In the genomic region with DNA sequence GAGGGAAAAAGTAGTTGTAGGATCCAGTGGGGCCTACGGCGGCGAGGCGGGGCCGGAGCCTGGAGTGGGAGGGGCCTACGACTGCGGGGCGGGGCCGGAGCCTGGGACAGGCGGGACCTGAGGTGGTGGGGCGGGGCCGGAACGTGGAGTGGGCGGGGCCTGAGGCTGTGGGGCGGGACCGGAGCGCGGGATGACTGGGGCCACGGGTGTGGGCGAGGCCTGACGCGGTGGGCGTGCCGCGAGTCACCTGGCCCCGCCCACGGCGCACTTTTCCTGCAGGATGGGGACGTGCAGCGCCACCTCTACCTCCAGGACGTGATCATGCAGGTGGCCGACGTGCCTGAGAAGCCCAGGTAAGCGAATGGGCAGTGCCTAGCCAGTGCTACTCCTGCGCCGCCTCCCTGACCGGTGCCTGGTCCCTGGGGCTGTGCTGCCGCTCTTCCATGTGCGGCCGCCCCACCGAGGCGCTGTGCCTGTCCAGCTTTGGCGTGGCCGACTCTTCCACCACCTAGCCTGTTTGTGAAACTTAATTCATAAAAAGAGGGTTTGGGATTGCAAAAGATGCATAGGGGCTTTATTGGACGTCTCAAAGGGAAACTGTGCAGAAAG, we compare ENCODE assay signal across 8 cellular contexts. TPM values are rescaled to one million over a fixed set of nuclear protein-coding genes. Genes with fewer than 3 reads are reported as not detected.
DNase-seq lines count a peak whose midpoint lies in the region; ATAC-seq and TF ChIP-seq lines count a peak whose summit lies in the region.

No MANE protein-coding gene starts in this region.

- H3K4me1 ChIP-seq in left ventricle myocardium inferior (peaks cover 52% of the 10 kb centered on the region), prostate gland (replicated peaks) (peaks cover 6% of the 10 kb centered on the region), urinary bladder (ENCODE audit: insufficient read depth) (no peaks in the 10 kb centered on the region)

- H3K36me3 ChIP-seq in left ventricle myocardium inferior (peaks cover 31% of the 10 kb centered on the region), prostate gland (no peaks in the 10 kb centered on the region), urinary bladder (ENCODE audit: insufficient read depth) (no peaks in the 10 kb centered on the region)

- ATAC-seq in HG02588 (IDR thresholded peaks at IDR 0.05; ENCODE audit: unreplicated experiment), result peak; percentile 65

- intact Hi-C loops in left ventricle myocardium inferior (cut with micrococcal nuclease) (no loop called here), prostate gland (cut with DNase I) (no loop called here)

- TF ChIP-seq CTCF in NB4 (IDR thresholded peaks at IDR 0.05; ENCODE audit: low read depth, low read length) (no peak), left ventricle myocardium inferior (IDR thresholded peaks at IDR 0.05; ENCODE audit: borderline replicate concordance) (no peak), prostate gland (IDR thresholded peaks at IDR 0.05) (peak in 1 of 4 experiments; percentile 15)

- H3K9me3 ChIP-seq in left ventricle myocardium inferior (replicated peaks) (no peaks in the 10 kb centered on the region), prostate gland (no peaks in the 10 kb centered on the region)

- DNase-seq in NB4 (ENCODE audit: low read depth), result peak; percentile 91
- DNase-seq in T-helper 1 cell, result peak; percentile 84 to 93 (median 89)
- DNase-seq in amygdala (lab: John Stamatoyannopoulos, UW), result peak in 55 of 56 donors; percentile 68 to 94 (median 88)
- peak; percentile 94 for DNase-seq in left ventricle myocardium inferior
- DNase-seq in prostate gland (ENCODE audit: low spot score), result peak; percentile 95

- no peaks in the 10 kb centered on the region for H3K27me3 ChIP-seq in left ventricle myocardium inferior (ENCODE audit: low read depth)
- H3K27me3 ChIP-seq in prostate gland (replicated peaks; ENCODE audit: insufficient read depth), result no peaks in the 10 kb centered on the region

- TF ChIP-seq POLR2A in NB4 (IDR thresholded peaks at IDR 0.05; ENCODE audit: extremely low read depth, insufficient read length) (no peak), prostate gland (IDR thresholded peaks at IDR 0.05) (peak; percentile 31)

- WGBS in prostate gland, result 25% methylated on average over 45 of the region's 45 CpGs
- WGBS in urinary bladder, result 26% methylated on average over 45 of the region's 45 CpGs

- H3K4me3 ChIP-seq in GM08714 (ENCODE audit: low read length) (peak overlapping the region; percentile 92), NB4 (ENCODE audit: low read depth, low read length) (peak overlapping the region; percentile 61), left ventricle myocardium inferior (peak overlapping the region; percentile 100), prostate gland (peak overlapping the region; percentile 70 to 96), urinary bladder (ENCODE audit: low read depth, low read length) (peak overlapping the region; percentile 81)

- peak overlapping the region; percentile 100 for H3K27ac ChIP-seq in left ventricle myocardium inferior (replicated peaks)
- peak overlapping the region; percentile 96 to 98 for H3K27ac ChIP-seq in prostate gland
- peak overlapping the region; percentile 96 for H3K27ac ChIP-seq in urinary bladder (ENCODE audit: low read depth)

RNA-seq across cellular contexts. Expression of a gene that starts 0.5 kb away (rescaled TPM):
- total RNA-seq in left ventricle myocardium inferior (40.5 TPM), prostate gland (10 to 100 TPM; 52.8 to 57.6 TPM), urinary bladder (24.1 TPM)
- 41.5 TPM for polyA plus RNA-seq in urinary bladder

RNA-seq across cellular contexts. Expression of a gene that starts 0.5 kb away (rescaled TPM):
- total RNA-seq in left ventricle myocardium inferior (38.9 TPM), prostate gland (10 to 100 TPM; 53.5 to 78.5 TPM), urinary bladder (27.8 TPM)
- 35.6 TPM for polyA plus RNA-seq in urinary bladder

RNA-seq across cellular contexts. Expression of a gene that starts 27.5 kb away (rescaled TPM):
- total RNA-seq in left ventricle myocardium inferior (not detected), prostate gland (1 to 10 TPM in 1 of 2 donors, not detected in 1; 9.4 TPM), urinary bladder (0.79 TPM)
- polyA plus RNA-seq in urinary bladder, result 1.1 TPM

RNA-seq across cellular contexts. Expression of a gene that starts 32.5 kb away (rescaled TPM):
- total RNA-seq in left ventricle myocardium inferior, result 1.4 TPM
- 1 to 10 TPM; 7.2 to 7.4 TPM for total RNA-seq in prostate gland
- 3.0 TPM for total RNA-seq in urinary bladder
- 5.7 TPM for polyA plus RNA-seq in urinary bladder

RNA-seq across cellular contexts. Expression of a gene that starts 38.0 kb away (rescaled TPM):
- not detected for total RNA-seq in left ventricle myocardium inferior
- 1 to 10 TPM in 1 of 2 donors, not detected in 1; 6.6 TPM for total RNA-seq in prostate gland
- not detected for total RNA-seq in urinary bladder
- polyA plus RNA-seq in urinary bladder, result 0.19 TPM

Comparison
In these comparisons a context has a peak if more than half of its experiments do, and no peak if none do; other contexts are left out.
1. Peak in every context shown above with its lines: DNase-seq, ATAC-seq, H3K4me3 ChIP-seq and H3K27ac ChIP-seq.